In the genomic region with DNA sequence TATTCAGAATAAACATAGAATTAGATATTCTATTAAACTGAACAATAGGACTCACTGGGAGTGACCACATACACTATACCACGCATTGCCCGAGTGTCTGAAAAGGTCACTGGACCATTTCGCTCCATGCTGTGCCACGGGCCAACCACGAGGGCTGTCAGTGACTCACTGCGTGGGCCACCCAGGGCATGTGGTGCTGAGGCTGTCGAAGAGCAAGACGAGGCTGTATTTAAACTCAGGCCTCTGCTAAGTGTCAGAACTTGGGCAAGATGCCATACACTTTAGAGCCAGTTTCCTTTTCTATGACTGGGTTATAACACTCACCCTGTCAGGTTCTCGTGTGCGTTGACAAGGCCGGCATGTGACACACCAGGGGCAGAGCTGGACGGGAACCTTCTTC, we compare ENCODE assay signal across 7 cellular contexts.
DNase-seq lines count a peak whose midpoint lies in the region; ATAC-seq, FAIRE-seq and TF ChIP-seq lines count a peak whose summit lies in the region.
"Not testable (repeated sequence)": the region's sequence is repeated elsewhere in the genome, so short reads cannot be mapped to it uniquely, and the experiment has no call there.

No MANE protein-coding gene starts in this region.

- intact Hi-C loops in endothelial cell of umbilical vein (cut with micrococcal nuclease); Right ventricle myocardium superior (cut with DNase I); lower lobe of right lung (cut with DNase I): not testable (repeated sequence)

- H3K27me3 ChIP-seq in endothelial cell of umbilical vein (ENCODE audit: control insufficient read depth in 2 of 2, insufficient read depth in 2 of 2, low read length in 2 of 2); lower lobe of right lung (ENCODE audit: low read depth): not testable (repeated sequence)

- H3K9ac ChIP-seq in endothelial cell of umbilical vein (replicated peaks; ENCODE audit: extremely low read depth, insufficient read depth, low read length): not testable (repeated sequence)

- CTCF ChIA-PET in endothelial cell of umbilical vein (lab: Charles Lee): not testable (repeated sequence)

- H3K4me1 ChIP-seq in endothelial cell of umbilical vein (ENCODE audit: control insufficient read depth, extremely low read depth, insufficient read depth, low read length); lower lobe of right lung: not testable (repeated sequence)

- not testable (repeated sequence) for TF ChIP-seq POLR2A in endothelial cell of umbilical vein (IDR thresholded peaks at IDR 0.05; ENCODE audit: low read depth, low read length)

- not testable (repeated sequence) for H3K4me2 ChIP-seq in endothelial cell of umbilical vein (ENCODE audit: insufficient read depth, low read length)

- dilution Hi-C loops in endothelial cell of umbilical vein (cut with MboI; ENCODE audit: extremely low pct_ligation_motif_present, low sequenced_read_pairs): not testable (repeated sequence)

- in situ Hi-C loops in SK-MEL-5 (cut with HindIII; ENCODE audit: low pct_unique_long_range_greater_than_20kb, low sequenced_read_pairs); astrocyte of the cerebellum (cut with HindIII; ENCODE audit: low sequenced_read_pairs): not testable (repeated sequence)

- peak; percentile 54 for FAIRE-seq in endothelial cell of umbilical vein (lab: Jason Lieb, UNC)

- H2AFZ ChIP-seq in endothelial cell of umbilical vein (ENCODE audit: low read depth, low read length): not testable (repeated sequence)

- H3K9me1 ChIP-seq in endothelial cell of umbilical vein (replicated peaks; ENCODE audit: control insufficient read depth, extremely low read depth, insufficient read depth, low read length): not testable (repeated sequence)

- BruUV-seq in endothelial cell of umbilical vein (replicated peaks; lab: Mats Ljungman, UMichigan): not testable (repeated sequence)

- TF ChIP-seq CTCF in astrocyte of the cerebellum (IDR thresholded peaks at IDR 0.05; ENCODE audit: low read depth, low read length, missing control alignments); endothelial cell of umbilical vein (IDR thresholded peaks at IDR 0.05; ENCODE audit: extremely low read depth in 1 of 2, insufficient read depth in 1 of 2, low read depth in 1 of 2, low read length in 2 of 2); lower lobe of right lung (IDR thresholded peaks at IDR 0.05); retinal pigment epithelial cell (conservative IDR thresholded peaks at IDR 0.05; ENCODE audit: low read depth, low read length): not testable (repeated sequence)

- H4K20me1 ChIP-seq in endothelial cell of umbilical vein (replicated peaks; ENCODE audit: control insufficient read depth, extremely low read depth, insufficient read depth, low read length): not testable (repeated sequence)

- POLR2A ChIA-PET in endothelial cell of umbilical vein (lab: Charles Lee): not testable (repeated sequence)

- H3K9me3 ChIP-seq in endothelial cell of umbilical vein (replicated peaks; ENCODE audit: control insufficient read depth, insufficient read depth, low read length); lower lobe of right lung: not testable (repeated sequence)

- peak; percentile 95 for ATAC-seq in Right ventricle myocardium superior (ENCODE audit: poor library complexity)
- ATAC-seq in lower lobe of right lung: peak; percentile 80 to 84

- not testable (repeated sequence) for H3K79me2 ChIP-seq in endothelial cell of umbilical vein (ENCODE audit: control insufficient read depth, insufficient read depth, low read length)

- not testable (repeated sequence) for H3K4me3 ChIP-seq in astrocyte of the cerebellum (ENCODE audit: low read depth, low read length); endothelial cell of umbilical vein (replicated peaks in 1 of 3; ENCODE audit: insufficient read depth in 1 of 3, low read depth in 1 of 3, low read length in 3 of 3); lower lobe of right lung; retinal pigment epithelial cell (ENCODE audit: low read length)

- not testable (repeated sequence) for H3K36me3 ChIP-seq in endothelial cell of umbilical vein (ENCODE audit: control insufficient read depth in 2 of 2, extremely low read depth in 1 of 2, insufficient read depth in 2 of 2, low read length in 2 of 2); lower lobe of right lung

- not testable (repeated sequence) for H3K27ac ChIP-seq in endothelial cell of umbilical vein (ENCODE audit: insufficient read depth, low read depth, low read length); lower lobe of right lung

- DNase-seq in HK-2 (ENCODE audit: unreplicated experiment) (peak; percentile 16), SK-MEL-5 (ENCODE audit: low read depth, low spot score) (peak; percentile 60), astrocyte of the cerebellum (ENCODE audit: low read depth) (peak; percentile 45), retinal pigment epithelial cell (ENCODE audit: low read depth) (peak; percentile 19)
- DNase-seq in endothelial cell of umbilical vein (ENCODE audit: low read depth, low spot score); Right ventricle myocardium superior; lower lobe of right lung: not testable (repeated sequence)
